In the genomic region with DNA sequence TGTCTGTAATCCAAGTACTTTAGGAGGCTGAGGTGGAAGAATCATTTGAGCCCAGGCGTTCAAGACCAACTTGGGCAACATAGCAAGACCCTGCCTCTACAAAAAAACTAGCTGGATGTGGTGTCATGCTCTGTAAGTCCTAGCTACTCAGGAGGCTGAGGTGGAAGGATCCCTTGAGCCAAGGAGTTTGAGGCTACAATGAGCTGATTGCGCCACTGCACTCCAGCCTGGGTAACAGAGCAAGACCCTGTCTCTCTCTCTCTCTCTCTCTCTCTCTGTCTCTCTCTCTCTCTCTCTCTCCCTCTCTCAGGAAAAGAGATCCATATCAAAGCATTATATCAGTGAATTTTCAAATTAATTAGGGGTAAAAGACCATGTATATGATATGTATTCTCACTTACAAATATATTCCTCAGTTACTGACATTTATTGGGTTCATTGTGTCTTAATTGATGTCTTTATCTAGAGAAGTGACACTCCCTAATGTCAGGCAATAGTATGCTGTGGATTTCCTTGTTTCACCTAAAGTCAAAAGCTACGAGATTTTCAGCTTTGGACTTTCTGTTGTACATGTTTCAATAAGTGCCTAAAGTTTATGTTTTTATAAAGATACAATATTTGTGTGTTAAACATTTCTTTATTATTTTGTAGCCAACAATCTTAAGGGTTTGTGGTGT, we compare ENCODE assay signal across 22 cellular contexts.
A peak's percentile ranks its signal among the peaks of the same experiment; 100 is the strongest.
DNase-seq lines count a peak whose midpoint lies in the region; ATAC-seq and TF ChIP-seq lines count a peak whose summit lies in the region.
"Had no signal": no experiment of that assay in that cellular context is flagged by ENCODE, and none has a peak within 500 bp of the region (broad histone marks: within the 10 kb centered on the region; RNA-seq: fewer than 3 reads in every experiment).

No MANE protein-coding gene starts in this region.

- POLR2A ChIA-PET in CD4-positive, alpha-beta T cell (lab: Charles Lee), result no interaction called here
- POLR2A ChIA-PET in HEK293 (lab: Yijun Ruan, JAX), result no interaction called here

- CTCF ChIA-PET in CD4-positive, alpha-beta T cell (lab: Charles Lee), result interaction anchor here (1.9 to 3.0 kb wide), 2 partner anchors 137 kb away, joined by 6 to 11 read pairs; no protein-coding TSS in a partner anchor
- CTCF ChIA-PET in HEK293 (lab: Yijun Ruan, JAX), result interaction anchor here (0.6 to 4.3 kb wide), 3 partner anchors 137 to 391 kb away, joined by 4 to 29 read pairs (median 5); no protein-coding TSS in a partner anchor

- H3K27ac ChIP-seq in CD4-positive, alpha-beta T cell (ENCODE audit: low read depth, low read length), result no peak overlapping the region
- no peak overlapping the region for H3K27ac ChIP-seq in HEK293 (ENCODE audit: extremely low read depth, low read depth, low read length)
- H3K27ac ChIP-seq: heart left ventricle, PC-9, transverse colon had no signal

- H3K27me3 ChIP-seq in CD4-positive, alpha-beta T cell (ENCODE audit: control insufficient read depth, insufficient read depth, low read length), result no peaks in the 10 kb centered on the region
- H3K27me3 ChIP-seq: heart left ventricle, transverse colon had no signal

- H3K4me1 ChIP-seq in HEK293 (ENCODE audit: control insufficient read depth, insufficient read depth, low read length), result no peaks in the 10 kb centered on the region

- intact Hi-C loops in CD4-positive, alpha-beta T cell (cut with DNase I, micrococcal nuclease), result loop anchor here in 1 of 2 experiments (10.0 kb wide), 1 partner anchor 811 kb away; no protein-coding TSS in a partner anchor
- intact Hi-C loops in natural killer cell (cut with micrococcal nuclease), result no loop called here

- no peaks in the 10 kb centered on the region for H3K9me3 ChIP-seq in CD4-positive, alpha-beta T cell (ENCODE audit: control insufficient read depth, low read length)
- no peaks in the 10 kb centered on the region for H3K9me3 ChIP-seq in HEK293 (ENCODE audit: control insufficient read depth, insufficient read depth, low read depth, low read length)
- H3K9me3 ChIP-seq: heart left ventricle, transverse colon had no signal

- H3K36me3 ChIP-seq in HEK293 (ENCODE audit: control insufficient read depth in 2 of 2, insufficient read depth in 1 of 2, low read length in 2 of 2), result peaks cover 4 to 49% of the 10 kb centered on the region in 2 experiments; a peak in 1 of 3 replicates

- no peaks in the 10 kb centered on the region for H3K27me3 Mint-ChIP-seq in CD4-positive, alpha-beta T cell
- no peaks in the 10 kb centered on the region for H3K27me3 Mint-ChIP-seq in activated naive CD8-positive, alpha-beta T cell treated with anti-CD3 and anti-CD28 coated beads, Interleukin-2, amount 50 U/mL, for 24 hours
- H3K27me3 Mint-ChIP-seq in natural killer cell (ENCODE audit: low read depth in 2 of 2), result no peaks in the 10 kb centered on the region
- H3K27me3 Mint-ChIP-seq in osteocyte (ENCODE audit: unreplicated experiment), result no peaks in the 10 kb centered on the region
- H3K27me3 Mint-ChIP-seq in glutamatergic neuron (ENCODE audit: unreplicated experiment), result peaks cover 4% of the 10 kb centered on the region
- H3K27me3 Mint-ChIP-seq: activated CD4-positive, alpha-beta T cell treated with anti-CD3 and anti-CD28 coated beads, Interleukin-2, amount 10 ng/mL, durations not matched to agents 24 days and 14 days; activated naive CD4-positive, alpha-beta T cell treated with anti-CD3 and anti-CD28 coated beads, Interleukin-2, amount 10 ng/mL, durations not matched to agents 7 days and 5 days; progenitor cell of endocrine pancreas had no signal

- H3K4me1 Mint-ChIP-seq in CD4-positive, alpha-beta T cell (ENCODE audit: low read depth), result peaks cover 85% of the 10 kb centered on the region
- H3K4me1 Mint-ChIP-seq in activated naive CD8-positive, alpha-beta T cell treated with anti-CD3 and anti-CD28 coated beads, Interleukin-2, amount 50 U/mL, for 24 hours, result peaks cover 79% of the 10 kb centered on the region
- peaks cover 42 to 48% of the 10 kb centered on the region in 2 donors for H3K4me1 Mint-ChIP-seq in natural killer cell
- no peaks in the 10 kb centered on the region for H3K4me1 Mint-ChIP-seq in osteocyte (ENCODE audit: unreplicated experiment)
- H3K4me1 Mint-ChIP-seq in glutamatergic neuron (ENCODE audit: low read depth, unreplicated experiment), result peaks cover 17% of the 10 kb centered on the region
- H3K4me1 Mint-ChIP-seq: neural crest cell had no signal

- no peaks in the 10 kb centered on the region for H3K9me3 Mint-ChIP-seq in CD4-positive, alpha-beta T cell
- H3K9me3 Mint-ChIP-seq in activated naive CD8-positive, alpha-beta T cell treated with anti-CD3 and anti-CD28 coated beads, Interleukin-2, amount 50 U/mL, for 24 hours, result no peaks in the 10 kb centered on the region
- no peaks in the 10 kb centered on the region for H3K9me3 Mint-ChIP-seq in natural killer cell
- H3K9me3 Mint-ChIP-seq in osteocyte (ENCODE audit: unreplicated experiment), result no peaks in the 10 kb centered on the region
- peaks cover 2% of the 10 kb centered on the region for H3K9me3 Mint-ChIP-seq in glutamatergic neuron (ENCODE audit: unreplicated experiment)
- H3K9me3 Mint-ChIP-seq: activated CD4-positive, alpha-beta T cell treated with anti-CD3 and anti-CD28 coated beads, Interleukin-2, amount 10 ng/mL, durations not matched to agents 24 days and 14 days; activated naive CD4-positive, alpha-beta T cell treated with anti-CD3 and anti-CD28 coated beads, Interleukin-2, amount 10 ng/mL, durations not matched to agents 7 days and 5 days; neural crest cell had no signal

- peak overlapping the region; percentile 48 for H3K27ac Mint-ChIP-seq in CD4-positive, alpha-beta T cell
- peak overlapping the region; percentile 93 for H3K27ac Mint-ChIP-seq in activated naive CD8-positive, alpha-beta T cell treated with anti-CD3 and anti-CD28 coated beads, Interleukin-2, amount 50 U/mL, for 24 hours
- peak overlapping the region; percentile 34 to 67 for H3K27ac Mint-ChIP-seq in natural killer cell
- H3K27ac Mint-ChIP-seq in osteocyte (ENCODE audit: unreplicated experiment), result no peak overlapping the region
- no peak overlapping the region for H3K27ac Mint-ChIP-seq in glutamatergic neuron (ENCODE audit: unreplicated experiment)
- H3K27ac Mint-ChIP-seq: activated CD4-positive, alpha-beta T cell treated with anti-CD3 and anti-CD28 coated beads, Interleukin-2, amount 10 ng/mL, durations not matched to agents 24 days and 14 days; activated naive CD4-positive, alpha-beta T cell treated with anti-CD3 and anti-CD28 coated beads, Interleukin-2, amount 10 ng/mL, durations not matched to agents 7 days and 5 days; progenitor cell of endocrine pancreas had no signal

- H3K36me3 Mint-ChIP-seq in CD4-positive, alpha-beta T cell (ENCODE audit: low read depth), result peaks cover 91% of the 10 kb centered on the region
- H3K36me3 Mint-ChIP-seq in activated naive CD8-positive, alpha-beta T cell treated with anti-CD3 and anti-CD28 coated beads, Interleukin-2, amount 50 U/mL, for 24 hours (ENCODE audit: low read depth), result peaks cover 43% of the 10 kb centered on the region
- H3K36me3 Mint-ChIP-seq in natural killer cell (peaks cover 6% of the 10 kb centered on the region), osteocyte (ENCODE audit: unreplicated experiment) (peaks cover 19% of the 10 kb centered on the region), glutamatergic neuron (ENCODE audit: unreplicated experiment) (no peaks in the 10 kb centered on the region)

- ATAC-seq in CD4-positive, alpha-beta T cell (ENCODE audit: poor library complexity), result no peak
- ATAC-seq in activated naive CD8-positive, alpha-beta T cell treated with anti-CD3 and anti-CD28 coated beads, Interleukin-2, amount 50 U/mL, for 24 hours, result no peak
- ATAC-seq in natural killer cell (no peak), HG03196 (IDR thresholded peaks at IDR 0.05; ENCODE audit: unreplicated experiment) (no peak)
- ATAC-seq: heart left ventricle had no signal

- no peak overlapping the region for H3K4me3 ChIP-seq in HEK293 (ENCODE audit: low read depth, low read length)
- H3K4me3 ChIP-seq: heart left ventricle, PC-9, transverse colon had no signal

- H3K4me3 Mint-ChIP-seq in CD4-positive, alpha-beta T cell, result no peak overlapping the region
- no peak overlapping the region for H3K4me3 Mint-ChIP-seq in activated naive CD8-positive, alpha-beta T cell treated with anti-CD3 and anti-CD28 coated beads, Interleukin-2, amount 50 U/mL, for 24 hours
- H3K4me3 Mint-ChIP-seq in natural killer cell (no peak overlapping the region), osteocyte (ENCODE audit: unreplicated experiment) (no peak overlapping the region), glutamatergic neuron (ENCODE audit: unreplicated experiment) (no peak overlapping the region)
- H3K4me3 Mint-ChIP-seq: activated CD4-positive, alpha-beta T cell treated with anti-CD3 and anti-CD28 coated beads, Interleukin-2, amount 10 ng/mL, durations not matched to agents 24 days and 14 days; activated naive CD4-positive, alpha-beta T cell treated with anti-CD3 and anti-CD28 coated beads, Interleukin-2, amount 10 ng/mL, durations not matched to agents 7 days and 5 days; neural crest cell had no signal

- no peak for TF ChIP-seq CTCF in CD4-positive, alpha-beta T cell (IDR thresholded peaks at IDR 0.05)
- TF ChIP-seq CTCF in HEK293 (tag by site-specific recombination; IDR thresholded peaks at IDR 0.05), result no peak
- no peak for TF ChIP-seq CTCF in natural killer cell (IDR thresholded peaks at IDR 0.05)
- no peak for TF ChIP-seq CTCF in osteocyte (IDR thresholded peaks at IDR 0.05)
- TF ChIP-seq CTCF in glutamatergic neuron (IDR thresholded peaks at IDR 0.05; ENCODE audit: partially characterized antibody, unreplicated experiment), result no peak

- DNase-seq in CD4-positive, alpha-beta T cell, result no peak
- no peak for DNase-seq in activated naive CD8-positive, alpha-beta T cell treated with anti-CD3 and anti-CD28 coated beads, Interleukin-2, amount 50 U/mL, for 24 hours
- DNase-seq in natural killer cell (no peak), osteocyte (ENCODE audit: extremely low spot score, unreplicated experiment) (no peak), glutamatergic neuron (no peak), superior temporal gyrus (ENCODE audit: extremely low spot score) (no peak)
- DNase-seq: activated CD4-positive, alpha-beta T cell treated with anti-CD3 and anti-CD28 coated beads, Interleukin-2, amount 10 ng/mL, durations not matched to agents 24 days and 14 days; activated naive CD4-positive, alpha-beta T cell treated with anti-CD3 and anti-CD28 coated beads, Interleukin-2, amount 10 ng/mL, durations not matched to agents 7 days and 5 days; heart left ventricle; Karpas-422; NCI-H1092; NCI-H1930; NCI-H345; PC-9; SIG-M5; stimulated activated CD4-positive, alpha-beta T cell treated with anti-CD3 and anti-CD28 coated beads, Interleukin-1b, Interleukin-23, amount 100 ng/mL, for 48 hours; T-helper 2 cell; transverse colon had no signal

TF ChIP-seq in HEK293, 187 proteins besides CTCF, POLR2A, EP300 and RAD21 (continues in another document):
- no peak for TF ChIP-seq ZNF629 (tag by site-specific recombination; IDR thresholded peaks at IDR 0.05)
- peak; percentile 69 for TF ChIP-seq ZNF596 (tag by site-specific recombination; IDR thresholded peaks at IDR 0.05)

Comparison
In these comparisons a context has a peak if more than half of its experiments do, and no peak if none do; other contexts are left out.
1. H3K27ac Mint-ChIP-seq: peak in CD4-positive, alpha-beta T cell (single experiment), activated naive CD8-positive, alpha-beta T cell treated with anti-CD3 and anti-CD28 coated beads, Interleukin-2, amount 50 U/mL, for 24 hours (single experiment) and natural killer cell (2 of 2); none in osteocyte (single experiment) and glutamatergic neuron (single experiment).